Comparison of ENCODE assay signal across 20 cellular contexts in the genomic region with DNA sequence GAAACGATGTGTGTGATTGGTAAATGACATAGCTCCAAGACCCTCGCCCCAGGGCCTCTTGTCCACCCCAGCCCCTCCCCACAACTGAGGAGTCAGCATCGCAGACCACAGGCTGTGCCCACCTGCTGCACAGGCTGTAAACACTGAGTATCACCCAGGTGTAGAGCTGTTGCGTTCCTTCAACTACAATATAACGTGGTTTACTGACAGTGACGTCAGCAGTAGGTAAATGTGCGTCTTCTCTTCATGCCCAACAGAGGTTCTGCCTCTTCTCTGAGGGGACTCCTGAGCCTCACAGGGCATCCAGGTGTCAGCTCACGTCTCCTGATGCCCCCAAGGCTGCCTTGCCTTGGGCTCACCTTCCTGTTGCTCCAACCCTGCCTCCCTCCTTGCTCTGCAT.
DNase-seq lines count a peak whose midpoint lies in the region; ATAC-seq, FAIRE-seq and TF ChIP-seq lines count a peak whose summit lies in the region.
"Had no signal": no experiment of that assay in that cellular context is flagged by ENCODE, and none has a peak within 500 bp of the region (broad histone marks: within the 10 kb centered on the region; RNA-seq: fewer than 3 reads in every experiment).

No MANE protein-coding gene starts in this region.

- no peak overlapping the region for H2BK12ac ChIP-seq in neuronal stem cell (ENCODE audit: low read length)

- no peak overlapping the region for H3K23ac ChIP-seq in neuronal stem cell (ENCODE audit: low read depth, low read length, poor library complexity)

- no peak overlapping the region for H3K4ac ChIP-seq in neuronal stem cell (ENCODE audit: low read length)

- H4K8ac ChIP-seq in neuronal stem cell (ENCODE audit: low read depth, low read length), result no peak overlapping the region

- no peaks in the 10 kb centered on the region for H3K9me3 ChIP-seq in HepG2 (ENCODE audit: low read length)
- H3K9me3 ChIP-seq in right lobe of liver, result peaks cover 0 to 2% (median 0%) of the 10 kb centered on the region in 4 donors
- H3K9me3 ChIP-seq in neuronal stem cell (replicated peaks in 1 of 2; ENCODE audit: control insufficient read depth in 2 of 2, insufficient read depth in 1 of 2, low read depth in 1 of 2, low read length in 2 of 2), result peaks cover 0 to 2% of the 10 kb centered on the region in 2 donors
- H3K9me3 ChIP-seq: A549, Caco-2 had no signal

- no peak for ATAC-seq in HepG2
- ATAC-seq in right lobe of liver, result no peak
- ATAC-seq in HG02852 (IDR thresholded peaks at IDR 0.05; ENCODE audit: unreplicated experiment), result no peak
- ATAC-seq: A549; CD8-positive, alpha-beta T cell had no signal

- TF ChIP-seq RAD21 in HepG2 (CRISPR knock-in tag; IDR thresholded peaks at IDR 0.05), result no peak

- H3K4me2 ChIP-seq in HepG2 (ENCODE audit: low read depth, low read length), result no peak overlapping the region
- no peak overlapping the region for H3K4me2 ChIP-seq in neuronal stem cell (ENCODE audit: insufficient read depth, low read length, poor library complexity, severe bottlenecking)
- H3K4me2 ChIP-seq: A549 had no signal

- H3K4me1 ChIP-seq in HepG2 (ENCODE audit: insufficient read depth, low read length) (no peaks in the 10 kb centered on the region), right lobe of liver (no peaks in the 10 kb centered on the region), neuronal stem cell (ENCODE audit: control insufficient read depth in 2 of 2, insufficient read depth in 1 of 2, low read depth in 1 of 2, low read length in 2 of 2) (no peaks in the 10 kb centered on the region)
- H3K4me1 ChIP-seq: A549, Caco-2 had no signal

- in situ Hi-C loops in HepG2 (cut with HindIII; ENCODE audit: extremely low pct_ligation_motif_present, low pct_unique_long_range_greater_than_20kb), result no loop called here

- H3K27ac ChIP-seq in HepG2 (ENCODE audit: extremely low read length, insufficient read depth, low read length), result no peak overlapping the region
- H3K27ac ChIP-seq in right lobe of liver, result no peak overlapping the region
- H3K27ac ChIP-seq in neuronal stem cell (replicated peaks; ENCODE audit: low read length), result no peak overlapping the region
- H3K27ac ChIP-seq: 22Rv1; A549; BLaER1 treated with 17β-estradiol and CSF1 and Interleukin-3, amounts not matched to agents 10 nM and 100 nM; C4-2B had no signal

- H3K36me3 ChIP-seq in HepG2 (replicated peaks in 1 of 2; ENCODE audit: control insufficient read depth in 1 of 2, insufficient read depth in 2 of 2, low read length in 2 of 2), result no peaks in the 10 kb centered on the region
- H3K36me3 ChIP-seq in right lobe of liver, result no peaks in the 10 kb centered on the region
- no peaks in the 10 kb centered on the region for H3K36me3 ChIP-seq in neuronal stem cell (replicated peaks in 1 of 2; ENCODE audit: control insufficient read depth in 2 of 2, insufficient read depth in 2 of 2, low read length in 2 of 2)
- H3K36me3 ChIP-seq: BLaER1 treated with 17β-estradiol and CSF1 and Interleukin-3, amounts not matched to agents 10 nM and 100 nM had no signal

- CTCF ChIA-PET in HepG2 (lab: Yijun Ruan, JAX; ENCODE audit: low intra/inter-chr PET ratio, low total read pairs), result no interaction called here

- no peaks in the 10 kb centered on the region for H3K79me2 ChIP-seq in HepG2 (ENCODE audit: insufficient read depth, low read length)

- intact Hi-C loops in HepG2 (cut with micrococcal nuclease; ENCODE audit: unreplicated experiment), result no loop called here
- intact Hi-C loops in right lobe of liver (cut with DNase I), result no loop called here

- H2AFZ ChIP-seq in HepG2 (ENCODE audit: low read length) (no peak overlapping the region), neuronal stem cell (ENCODE audit: low read length) (no peak overlapping the region)

- POLR2A ChIA-PET in HepG2 (lab: Yijun Ruan, JAX), result no interaction called here

- WGBS in HepG2 (ENCODE audit: low lambda C conversion rate), result 4% methylated on average over 5 of the region's 8 CpGs
- WGBS in right lobe of liver (ENCODE audit: insufficient coverage, low coverage, low lambda C conversion rate, missing lambda C conversion rate), result 41% methylated on average over 5 of the region's 8 CpGs
- WGBS in neuronal stem cell (ENCODE audit: extremely low coverage in 2 of 2, insufficient read length in 2 of 2, insufficient replicate concordance in 1 of 2), 2 donors, result no CpG with 5 or more reads among the region's 8 CpGs

- H2BK5ac ChIP-seq in neuronal stem cell (ENCODE audit: low read length), result peak overlapping the region; percentile 6

- TF ChIP-seq EP300 in HepG2 (IDR thresholded peaks at IDR 0.05; ENCODE audit: low read depth in 2 of 2, low read length in 2 of 2), result no peak
- no peak for TF ChIP-seq EP300 in HepG2 (CRISPR knock-in tag; IDR thresholded peaks at IDR 0.05; ENCODE audit: borderline replicate concordance)

- H3K18ac ChIP-seq in neuronal stem cell (ENCODE audit: low read length), result peak overlapping the region; percentile 67

- H3K27me3 ChIP-seq in HepG2 (ENCODE audit: control insufficient read depth in 1 of 2, insufficient read depth in 2 of 2, low read length in 2 of 2), result no peaks in the 10 kb centered on the region; a peak in 2 of 5 replicates
- no peaks in the 10 kb centered on the region for H3K27me3 ChIP-seq in right lobe of liver
- peaks cover 0 to 2% (median 0%) of the 10 kb centered on the region in 3 experiments for H3K27me3 ChIP-seq in neuronal stem cell (ENCODE audit: control insufficient read depth in 3 of 3, insufficient read depth in 3 of 3, low read depth in 1 of 3, low read length in 3 of 3)
- H3K27me3 ChIP-seq: BLaER1 treated with 17β-estradiol and CSF1 and Interleukin-3, amounts not matched to agents 10 nM and 100 nM had no signal

- no peak for FAIRE-seq in HepG2 (lab: Jason Lieb, UNC)
- FAIRE-seq: A549, D721Med, G401.6, GM12891, GM19239 had no signal

- H4K91ac ChIP-seq in neuronal stem cell (ENCODE audit: low read depth, low read length, poor library complexity), result no peak overlapping the region

- H3K14ac ChIP-seq in neuronal stem cell (ENCODE audit: low read length), result no peak overlapping the region

- BruUV-seq in HepG2 (replicated peaks; lab: Mats Ljungman, UMichigan), result no TSS peak

- H3K79me1 ChIP-seq in neuronal stem cell (ENCODE audit: low read depth, low read length), result no peaks in the 10 kb centered on the region

- no peak overlapping the region for H2BK120ac ChIP-seq in neuronal stem cell (ENCODE audit: low read depth, low read length)

- H2AK5ac ChIP-seq in neuronal stem cell (ENCODE audit: low read depth, low read length), result no peak overlapping the region

- TF ChIP-seq CTCF in HepG2 (CRISPR knock-in tag; IDR thresholded peaks at IDR 0.05) (no peak), right lobe of liver (IDR thresholded peaks at IDR 0.05) (no peak)

- no peaks in the 10 kb centered on the region for H4K20me1 ChIP-seq in HepG2 (ENCODE audit: insufficient read depth, low read length)
- H4K20me1 ChIP-seq: BLaER1 treated with 17β-estradiol and CSF1 and Interleukin-3, amounts not matched to agents 10 nM and 100 nM had no signal

- H3K9ac ChIP-seq in HepG2 (ENCODE audit: insufficient read depth, low read depth, low read length) (no peak overlapping the region), neuronal stem cell (ENCODE audit: low read depth, low read length, poor library complexity) (no peak overlapping the region)
- H3K9ac ChIP-seq: BLaER1 treated with 17β-estradiol and CSF1 and Interleukin-3, amounts not matched to agents 10 nM and 100 nM had no signal

- H2BK15ac ChIP-seq in neuronal stem cell (ENCODE audit: low read length), result no peak overlapping the region

- no peak overlapping the region for H3K4me3 ChIP-seq in HepG2 (replicated peaks in 1 of 3; ENCODE audit: insufficient read depth in 1 of 3, low read depth in 2 of 3, low read length in 3 of 3)
- no peak overlapping the region for H3K4me3 ChIP-seq in right lobe of liver
- peak overlapping the region in 1 of 2 donors; percentile 20 for H3K4me3 ChIP-seq in neuronal stem cell (ENCODE audit: low read length in 2 of 2)
- H3K4me3 ChIP-seq: A549; BLaER1 treated with 17β-estradiol and CSF1 and Interleukin-3, amounts not matched to agents 10 nM and 100 nM had no signal

- TF ChIP-seq POLR2A in HepG2 (IDR thresholded peaks at IDR 0.05; ENCODE audit: insufficient read depth in 1 of 2, low read depth in 2 of 2, low read length in 2 of 2) (no peak), right lobe of liver (IDR thresholded peaks at IDR 0.05) (no peak)

- DNase-seq in HepG2 (ENCODE audit: low spot score) (no peak), right lobe of liver (no peak), neuronal stem cell (ENCODE audit: low spot score) (no peak)
- no peak for DNase-seq in stimulated activated CD4-positive, alpha-beta T cell treated with anti-CD3 and anti-CD28 coated beads, Interleukin-4, amount 100 ng/mL, for 24 hours
- DNase-seq: AML-193; Caco-2; Calu3; CD4-positive, alpha-beta T cell; CD8-positive, alpha-beta T cell; DMS79 treated with DMSO at 0.1 percent for 48 hours; GF-D8 had no signal

TF ChIP-seq in HepG2, 621 proteins besides CTCF, POLR2A, EP300 and RAD21 (continues in another document):
- TF ChIP-seq CREB1 (IDR thresholded peaks at IDR 0.05) (peak; percentile 90), CREB1 (CRISPR knock-in tag; IDR thresholded peaks at IDR 0.05) (no peak)
